14 cellular contexts compared by ENCODE assay signal in the genomic region with DNA sequence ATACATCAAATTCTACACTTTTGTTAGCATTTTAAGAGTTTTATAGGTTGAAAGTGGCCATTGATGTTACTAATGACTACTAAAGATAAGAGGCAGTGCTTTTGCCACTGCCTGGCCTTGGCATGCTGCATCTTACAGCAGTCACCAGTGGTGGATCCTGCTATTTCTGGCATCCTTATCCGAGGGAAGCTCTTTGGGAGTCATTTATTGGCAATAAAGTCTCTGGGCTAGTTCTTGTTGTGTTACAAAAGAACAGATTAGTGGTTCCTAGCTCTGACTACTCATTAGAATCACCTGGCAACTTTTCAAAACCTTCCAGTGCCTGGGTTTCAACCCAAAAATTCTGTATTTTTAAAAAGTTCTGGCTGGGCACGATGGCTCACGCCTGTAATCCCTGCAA.
"Had no signal": no experiment of that assay in that cellular context is flagged by ENCODE, and none has a peak within 500 bp of the region (broad histone marks: within the 10 kb centered on the region; RNA-seq: fewer than 3 reads in every experiment).

No MANE protein-coding gene starts in this region.

- H2AFZ ChIP-seq: neural progenitor cell had no signal

- H3K4me2 ChIP-seq: neural progenitor cell had no signal

- ATAC-seq: foreskin keratinocyte; stimulated activated effector memory CD8-positive, alpha-beta T cell treated with anti-CD3 and anti-CD28 coated beads, Interleukin-12 subunit alpha, Interleukin-12 subunit beta, amount 100 ng/mL, for 72 hours had no signal

- H3K4me1 ChIP-seq: foreskin keratinocyte, neural progenitor cell had no signal

- H3K36me3 ChIP-seq: ovary had no signal

- H3K9me3 ChIP-seq: ovary, thyroid gland had no signal

- H3K9ac ChIP-seq: neural progenitor cell had no signal

- H3K27me3 ChIP-seq: foreskin keratinocyte, neural progenitor cell, ovary, thyroid gland had no signal

- H3K27ac ChIP-seq: foreskin keratinocyte, neural progenitor cell, ovary, thyroid gland had no signal

- DNase-seq: activated CD4-positive, alpha-beta T cell treated with anti-CD3 and anti-CD28 coated beads, Interleukin-2, amount 50 U/mL, for 1 hour; activated naive CD4-positive, alpha-beta T cell; activated naive CD8-positive, alpha-beta T cell treated with anti-CD3 and anti-CD28 coated beads, Interleukin-2, amount 10 ng/mL, durations not matched to agents 7 days and 5 days; aorta; caudate nucleus; foreskin keratinocyte; glutamatergic neuron; naive B cell; ovary; SW 1271; thyroid gland had no signal

- H3K4me3 ChIP-seq: lung, neural progenitor cell, ovary, thyroid gland had no signal
